Comparison of ENCODE assay signal across 8 cellular contexts in genomic region chr21:17513214-17514123, GRCh38. TPM values are rescaled to one million over a fixed set of nuclear protein-coding genes. Genes with fewer than 3 reads are reported as not detected.
A peak's percentile ranks its signal among the peaks of the same experiment; 100 is the strongest.
DNase-seq lines count a peak whose midpoint lies in the region; ATAC-seq and TF ChIP-seq lines count a peak whose summit lies in the region.

No MANE protein-coding gene starts in this region.

- peaks cover 2% of the 10 kb centered on the region for H3K36me3 Mint-ChIP-seq in activated CD4-positive, alpha-beta T cell treated with anti-CD3 and anti-CD28 coated beads, Interleukin-2, amount 10 ng/mL, durations not matched to agents 7 days and 5 days (ENCODE audit: low read depth)
- H3K36me3 Mint-ChIP-seq in effector memory CD8-positive, alpha-beta T cell (ENCODE audit: insufficient read depth): no peaks in the 10 kb centered on the region
- no peaks in the 10 kb centered on the region for H3K36me3 Mint-ChIP-seq in memory B cell

- peaks cover 18% of the 10 kb centered on the region for H3K4me1 Mint-ChIP-seq in activated CD4-positive, alpha-beta T cell treated with anti-CD3 and anti-CD28 coated beads, Interleukin-2, amount 10 ng/mL, durations not matched to agents 7 days and 5 days
- H3K4me1 Mint-ChIP-seq in effector memory CD8-positive, alpha-beta T cell (ENCODE audit: low read depth in 2 of 2): peaks cover 10 to 15% of the 10 kb centered on the region in 2 donors
- peaks cover 12% of the 10 kb centered on the region for H3K4me1 Mint-ChIP-seq in memory B cell
- H3K4me1 Mint-ChIP-seq in stimulated activated naive CD8-positive, alpha-beta T cell treated with anti-CD3 and anti-CD28 coated beads, Interleukin-15, amount 100 ng/mL, for 72 hours: peaks cover 27% of the 10 kb centered on the region

- TF ChIP-seq CTCF in LNCAP (IDR thresholded peaks at IDR 0.05): 0 out of 2 replicates have a peak, but pooled peaks have one; percentile 21

- DNase-seq in D341Med (ENCODE audit: low spot score): peak; percentile 80
- peak; percentile 17 for DNase-seq in activated CD4-positive, alpha-beta T cell treated with anti-CD3 and anti-CD28 coated beads, Interleukin-2, amount 10 ng/mL, durations not matched to agents 7 days and 5 days
- peak in 1 of 3 experiments; percentile 7 for DNase-seq in effector memory CD8-positive, alpha-beta T cell
- DNase-seq in memory B cell (ENCODE audit: low spot score in 2 of 2): peak; percentile 0 to 15
- DNase-seq in stimulated activated naive CD8-positive, alpha-beta T cell treated with anti-CD3 and anti-CD28 coated beads, Interleukin-15, amount 100 ng/mL, for 72 hours: peak; percentile 17 to 40
- no peak for DNase-seq in ecto neural progenitor cell (ENCODE audit: low spot score)

- ATAC-seq in GM21576 (IDR thresholded peaks at IDR 0.05; ENCODE audit: unreplicated experiment) (peak; percentile 34), memory B cell (ENCODE audit: low read depth) (peak; percentile 15)
- peak; percentile 31 for ATAC-seq in effector memory CD8-positive, alpha-beta T cell (replicated peaks)
- ATAC-seq in stimulated activated naive CD8-positive, alpha-beta T cell treated with anti-CD3 and anti-CD28 coated beads, Interleukin-15, amount 100 ng/mL, for 72 hours: peak; percentile 62

- H3K4me3 Mint-ChIP-seq in activated CD4-positive, alpha-beta T cell treated with anti-CD3 and anti-CD28 coated beads, Interleukin-2, amount 10 ng/mL, durations not matched to agents 7 days and 5 days: peak overlapping the region; percentile 83
- H3K4me3 Mint-ChIP-seq in effector memory CD8-positive, alpha-beta T cell: peak overlapping the region; percentile 81 to 85
- H3K4me3 Mint-ChIP-seq in memory B cell: peak overlapping the region; percentile 86
- peak overlapping the region; percentile 82 to 86 for H3K4me3 Mint-ChIP-seq in stimulated activated naive CD8-positive, alpha-beta T cell treated with anti-CD3 and anti-CD28 coated beads, Interleukin-15, amount 100 ng/mL, for 72 hours

- H3K27me3 Mint-ChIP-seq in activated CD4-positive, alpha-beta T cell treated with anti-CD3 and anti-CD28 coated beads, Interleukin-2, amount 10 ng/mL, durations not matched to agents 7 days and 5 days: peaks cover 52% of the 10 kb centered on the region
- peaks cover 51 to 55% of the 10 kb centered on the region in 2 donors for H3K27me3 Mint-ChIP-seq in effector memory CD8-positive, alpha-beta T cell
- peaks cover 15% of the 10 kb centered on the region for H3K27me3 Mint-ChIP-seq in memory B cell
- H3K27me3 Mint-ChIP-seq in stimulated activated naive CD8-positive, alpha-beta T cell treated with anti-CD3 and anti-CD28 coated beads, Interleukin-15, amount 100 ng/mL, for 72 hours: peaks cover 54% of the 10 kb centered on the region

- POLR2A ChIA-PET in activated CD4-positive, alpha-beta T cell treated with anti-CD3 and anti-CD28 coated beads, Interleukin-2, amount 10 ng/mL, durations not matched to agents 7 days and 5 days (lab: Charles Lee): no interaction called here

- CTCF ChIA-PET in activated CD4-positive, alpha-beta T cell treated with anti-CD3 and anti-CD28 coated beads, Interleukin-2, amount 10 ng/mL, durations not matched to agents 7 days and 5 days (lab: Charles Lee): interaction anchor here (0.6 to 1.7 kb wide), 5 partner anchors 9 to 126 kb away, joined by 3 to 6 read pairs (median 3); no protein-coding TSS in a partner anchor

- no peaks in the 10 kb centered on the region for H3K9me3 Mint-ChIP-seq in activated CD4-positive, alpha-beta T cell treated with anti-CD3 and anti-CD28 coated beads, Interleukin-2, amount 10 ng/mL, durations not matched to agents 7 days and 5 days
- H3K9me3 Mint-ChIP-seq in effector memory CD8-positive, alpha-beta T cell: no peaks in the 10 kb centered on the region
- H3K9me3 Mint-ChIP-seq in memory B cell: no peaks in the 10 kb centered on the region
- H3K9me3 Mint-ChIP-seq in stimulated activated naive CD8-positive, alpha-beta T cell treated with anti-CD3 and anti-CD28 coated beads, Interleukin-15, amount 100 ng/mL, for 72 hours: no peaks in the 10 kb centered on the region

- H3K27ac Mint-ChIP-seq in activated CD4-positive, alpha-beta T cell treated with anti-CD3 and anti-CD28 coated beads, Interleukin-2, amount 10 ng/mL, durations not matched to agents 7 days and 5 days: no peak overlapping the region
- H3K27ac Mint-ChIP-seq in effector memory CD8-positive, alpha-beta T cell: no peak overlapping the region
- no peak overlapping the region for H3K27ac Mint-ChIP-seq in memory B cell
- peak overlapping the region in 1 of 2 donors; percentile 65 for H3K27ac Mint-ChIP-seq in stimulated activated naive CD8-positive, alpha-beta T cell treated with anti-CD3 and anti-CD28 coated beads, Interleukin-15, amount 100 ng/mL, for 72 hours

RNA-seq across cellular contexts. Expression of gene CXADR, which starts 0.6 kb away (rescaled TPM):
- total RNA-seq in activated CD4-positive, alpha-beta T cell treated with anti-CD3 and anti-CD28 coated beads, Interleukin-2, amount 10 ng/mL, durations not matched to agents 7 days and 5 days: under 1 TPM; 0.32 to 0.40 TPM
